ENCODE assay signal across 8 cellular contexts in genomic region chr17:4939804-4940624, GRCh38. TPM values are rescaled to one million over a fixed set of nuclear protein-coding genes. Genes with fewer than 3 reads are reported as not detected.
DNase-seq lines count a peak whose midpoint lies in the region; ATAC-seq, FAIRE-seq and TF ChIP-seq lines count a peak whose summit lies in the region.

RNF167 (plus strand) TSS chr17:4940268; CDS start chr17:4940910, 642 bp downstream.
SLC25A11 (minus strand) TSS chr17:4940046; CDS start chr17:4939910, 136 bp downstream.

- TF ChIP-seq CTCF in choroid plexus epithelial cell (conservative IDR thresholded peaks at IDR 0.05; ENCODE audit: low read depth, low read length) (no peak), kidney (IDR thresholded peaks at IDR 0.05; ENCODE audit: borderline replicate concordance, extremely low read depth, insufficient read depth) (peak; percentile 14)

- peak within 1 kb of the TSS; percentile 45 to 96 for H3K9ac ChIP-seq in kidney (ENCODE audit: low read length in 2 of 2)

- H3K27me3 Mint-ChIP-seq in activated CD4-positive, alpha-beta T cell treated with anti-CD3 and anti-CD28 coated beads for 36 hours, result no peaks in the 10 kb centered on the region

- CTCF ChIA-PET in activated CD4-positive, alpha-beta T cell treated with anti-CD3 and anti-CD28 coated beads for 36 hours (lab: Charles Lee), result interaction anchor here (0.7 to 3.0 kb wide), 15 partner anchors 14 to 499 kb away, joined by 3 to 13 read pairs (median 4); partner anchors contain the start of genes C17orf107, C1QBP, CHRNE and INCA1

- H3K36me3 ChIP-seq in kidney (ENCODE audit: control insufficient read depth in 1 of 2, insufficient read depth in 2 of 2, low read length in 2 of 2), result peaks cover 19 to 36% of the 10 kb centered on the region in 2 donors

- ATAC-seq in HG03442 (IDR thresholded peaks at IDR 0.05; ENCODE audit: unreplicated experiment), result peak; percentile 78
- peak; percentile 83 for ATAC-seq in activated CD4-positive, alpha-beta T cell treated with anti-CD3 and anti-CD28 coated beads for 36 hours

- FAIRE-seq in kidney (lab: Jason Lieb, UNC), result peak; percentile 85

- H3K4me1 Mint-ChIP-seq in activated CD4-positive, alpha-beta T cell treated with anti-CD3 and anti-CD28 coated beads for 36 hours, result peaks cover 54% of the 10 kb centered on the region

- H3K9me3 Mint-ChIP-seq in activated CD4-positive, alpha-beta T cell treated with anti-CD3 and anti-CD28 coated beads for 36 hours (ENCODE audit: low read depth), result no peaks in the 10 kb centered on the region

- H3K4me3 Mint-ChIP-seq in activated CD4-positive, alpha-beta T cell treated with anti-CD3 and anti-CD28 coated beads for 36 hours, result peak within 1 kb of the TSS; percentile 99

- POLR2A ChIA-PET in activated CD4-positive, alpha-beta T cell treated with anti-CD3 and anti-CD28 coated beads for 36 hours (lab: Charles Lee), result interaction anchor here (0.7 to 1.8 kb wide), 14 partner anchors 9 to 480 kb away, joined by 3 to 16 read pairs (median 6); partner anchors contain the start of genes ARRB2, C17orf107, ENO3 and INCA1

- H3K4me1 ChIP-seq in kidney (ENCODE audit: control insufficient read depth in 1 of 2, insufficient read depth in 1 of 2, low read depth in 1 of 2, low read length in 2 of 2), result peaks cover 18 to 29% of the 10 kb centered on the region in 2 donors

- H3K4me3 ChIP-seq in choroid plexus epithelial cell (ENCODE audit: low read depth, low read length), result peak within 1 kb of the TSS; percentile 93
- H3K4me3 ChIP-seq in kidney (ENCODE audit: low read length in 2 of 2), result peak within 1 kb of the TSS; percentile 80 to 95

- peak within 1 kb of the TSS; percentile 86 to 87 for H3K27ac ChIP-seq in kidney (ENCODE audit: low read depth in 2 of 2, low read length in 2 of 2)

- peaks cover 72% of the 10 kb centered on the region for H3K36me3 Mint-ChIP-seq in activated CD4-positive, alpha-beta T cell treated with anti-CD3 and anti-CD28 coated beads for 36 hours (ENCODE audit: low read depth)

- DNase-seq in Ammon's horn (ENCODE audit: low spot score), result peak; percentile 99
- peak; percentile 93 for DNase-seq in GM19238 (ENCODE audit: insufficient read length, low spot score)
- DNase-seq in NCI-H524 (lab: John Stamatoyannopoulos, UW), result peak; percentile 99
- DNase-seq in activated CD4-positive, alpha-beta T cell treated with anti-CD3 and anti-CD28 coated beads for 36 hours, result peak; percentile 98
- peak; percentile 100 for DNase-seq in choroid plexus epithelial cell (ENCODE audit: low read depth)
- peak; percentile 98 for DNase-seq in kidney
- peak; percentile 96 for DNase-seq in stimulated activated CD4-positive, alpha-beta T cell treated with anti-CD3 and anti-CD28 coated beads, Interleukin-15, amount 100 ng/mL, for 24 hours

- no peaks in the 10 kb centered on the region for H3K9me3 ChIP-seq in kidney (ENCODE audit: control insufficient read depth in 1 of 2, low read length in 2 of 2)

- peak within 1 kb of the TSS; percentile 97 for H3K27ac Mint-ChIP-seq in activated CD4-positive, alpha-beta T cell treated with anti-CD3 and anti-CD28 coated beads for 36 hours

- intact Hi-C loops in activated CD4-positive, alpha-beta T cell treated with anti-CD3 and anti-CD28 coated beads for 36 hours (cut with DNase I, micrococcal nuclease), result loop anchor here (1.0 to 10.0 kb wide), 23 partner anchors 8 to 1218 kb away; partner anchors contain the start of genes INCA1 (in 2 of the 2), KIF1C (in 2 of the 2), PFN1 (in 2 of the 2) and SPAG7 (in 2 of the 2)
- intact Hi-C loops in kidney (cut with DNase I), result no loop called here

RNA-seq across cellular contexts. Expression of gene RNF167, which starts in this region (rescaled TPM):
- 100 to 1,000 TPM; 147 to 189 TPM for total RNA-seq in activated CD4-positive, alpha-beta T cell treated with anti-CD3 and anti-CD28 coated beads for 36 hours
- total RNA-seq in kidney, result 95.0 TPM
- polyA plus RNA-seq in kidney (ENCODE audit: insufficient read depth, low read depth, low replicate concordance), result 188 TPM

RNA-seq across cellular contexts. Expression of gene SLC25A11, which starts in this region (rescaled TPM):
- 10 to 100 TPM; 74.2 to 77.9 TPM for total RNA-seq in activated CD4-positive, alpha-beta T cell treated with anti-CD3 and anti-CD28 coated beads for 36 hours
- 60.0 TPM for total RNA-seq in kidney
- 173 TPM for polyA plus RNA-seq in kidney (ENCODE audit: insufficient read depth, low read depth, low replicate concordance)

Comparison
In these comparisons a context has a peak if more than half of its experiments do, and no peak if none do; other contexts are left out.
1. Peak in every context shown above with its lines: DNase-seq, ATAC-seq, H3K4me3 ChIP-seq and H3K27ac ChIP-seq.